Comparison of ENCODE assay signal across 10 cellular contexts in genomic region chr17:49741009-49741691, GRCh38. TPM values are rescaled to one million over a fixed set of nuclear protein-coding genes. Genes with fewer than 3 reads are reported as not detected.
A peak's percentile ranks its signal among the peaks of the same experiment; 100 is the strongest.
DNase-seq lines count a peak whose midpoint lies in the region; ATAC-seq and TF ChIP-seq lines count a peak whose summit lies in the region.
"Had no signal": no experiment of that assay in that cellular context is flagged by ENCODE, and none has a peak within 500 bp of the region (broad histone marks: within the 10 kb centered on the region; RNA-seq: fewer than 3 reads in every experiment).

No MANE protein-coding gene starts in this region.

- no peaks in the 10 kb centered on the region for H3K9me3 Mint-ChIP-seq in activated T-cell treated with anti-CD3 and anti-CD28 coated beads, Interleukin-2, amount 50 U/mL, for 72 hours

- intact Hi-C loops in left ventricle myocardium inferior (cut with micrococcal nuclease) (no loop called here), upper lobe of right lung (cut with DNase I) (no loop called here)

- DNase-seq in activated T-cell treated with anti-CD3 and anti-CD28 coated beads, Interleukin-2, amount 50 U/mL, for 72 hours, result no peak
- no peak for DNase-seq in activated T-cell treated with anti-CD3 and anti-CD28 coated beads, Interleukin-2, amount 50 U/mL, for 1 hour
- DNase-seq in SKM-1 treated with dmso at 0.1 percent for 144 hours (lab: John Stamatoyannopoulos, UW; ENCODE audit: unreplicated experiment), result peak; percentile 38
- DNase-seq in left ventricle myocardium inferior, result no peak
- no peak for DNase-seq in upper lobe of right lung
- no peak for DNase-seq in ureter (ENCODE audit: low spot score)
- no peak for DNase-seq in brain microvascular endothelial cell

- peaks cover 2 to 6% of the 10 kb centered on the region in 2 donors for H3K36me3 Mint-ChIP-seq in activated T-cell treated with anti-CD3 and anti-CD28 coated beads, Interleukin-2, amount 50 U/mL, for 72 hours (ENCODE audit: insufficient read depth in 2 of 2)

- H3K27ac ChIP-seq in left ventricle myocardium inferior (replicated peaks), result peak overlapping the region; percentile 80
- peak overlapping the region; percentile 72 for H3K27ac ChIP-seq in upper lobe of right lung
- no peak overlapping the region for H3K27ac ChIP-seq in brain microvascular endothelial cell
- H3K27ac ChIP-seq: C4-2B, SK-N-MC had no signal

- H3K4me1 Mint-ChIP-seq in activated T-cell treated with anti-CD3 and anti-CD28 coated beads, Interleukin-2, amount 50 U/mL, for 72 hours (ENCODE audit: low read depth), result peaks cover 72% of the 10 kb centered on the region

- no peaks in the 10 kb centered on the region for H3K27me3 Mint-ChIP-seq in activated T-cell treated with anti-CD3 and anti-CD28 coated beads, Interleukin-2, amount 50 U/mL, for 72 hours (ENCODE audit: low read depth)

- H3K4me1 ChIP-seq in left ventricle myocardium inferior (peaks cover 92% of the 10 kb centered on the region), upper lobe of right lung (peaks cover 53% of the 10 kb centered on the region)

- peak overlapping the region; percentile 86 to 96 for H3K4me3 Mint-ChIP-seq in activated T-cell treated with anti-CD3 and anti-CD28 coated beads, Interleukin-2, amount 50 U/mL, for 72 hours

- in situ Hi-C loops in brain microvascular endothelial cell (cut with HindIII; ENCODE audit: low pct_ligation_motif_present, low sequenced_read_pairs), result no loop called here

- H3K27me3 ChIP-seq in left ventricle myocardium inferior (ENCODE audit: low read depth) (no peaks in the 10 kb centered on the region), upper lobe of right lung (no peaks in the 10 kb centered on the region), brain microvascular endothelial cell (replicated peaks) (no peaks in the 10 kb centered on the region)

- H3K4me3 ChIP-seq in left ventricle myocardium inferior, result no peak overlapping the region
- H3K4me3 ChIP-seq in upper lobe of right lung, result no peak overlapping the region
- H3K4me3 ChIP-seq in brain microvascular endothelial cell (ENCODE audit: low read depth, low read length), result no peak overlapping the region
- H3K4me3 ChIP-seq: SK-N-MC had no signal

- TF ChIP-seq CTCF in left ventricle myocardium inferior (IDR thresholded peaks at IDR 0.05; ENCODE audit: borderline replicate concordance) (no peak), upper lobe of right lung (IDR thresholded peaks at IDR 0.05) (no peak), brain microvascular endothelial cell (IDR thresholded peaks at IDR 0.05; ENCODE audit: low read depth, low read length, missing control alignments) (no peak)

- H3K36me3 ChIP-seq in left ventricle myocardium inferior (no peaks in the 10 kb centered on the region), upper lobe of right lung (no peaks in the 10 kb centered on the region), brain microvascular endothelial cell (replicated peaks) (no peaks in the 10 kb centered on the region)

- ATAC-seq in activated T-cell treated with anti-CD3 and anti-CD28 coated beads, Interleukin-2, amount 50 U/mL, for 72 hours (replicated peaks in 1 of 2), result no peak
- ATAC-seq in upper lobe of right lung (no peak), HG03457 (IDR thresholded peaks at IDR 0.05; ENCODE audit: unreplicated experiment) (no peak)

- H3K9me3 ChIP-seq in left ventricle myocardium inferior (replicated peaks) (no peaks in the 10 kb centered on the region), upper lobe of right lung (no peaks in the 10 kb centered on the region)

- H3K27ac Mint-ChIP-seq in activated T-cell treated with anti-CD3 and anti-CD28 coated beads, Interleukin-2, amount 50 U/mL, for 72 hours, result peak overlapping the region; percentile 97

RNA-seq across cellular contexts. Expression of gene FAM117A, which starts 22.8 kb away (rescaled TPM):
- 10 to 100 TPM; 19.5 to 29.3 TPM for total RNA-seq in activated T-cell treated with anti-CD3 and anti-CD28 coated beads, Interleukin-2, amount 50 U/mL, for 72 hours
- total RNA-seq in left ventricle myocardium inferior (12.8 TPM), upper lobe of right lung (11.8 TPM), ureter (12.4 TPM)

RNA-seq across cellular contexts. Expression of gene SLC35B1, which starts 33.4 kb away (rescaled TPM):
- total RNA-seq in activated T-cell treated with anti-CD3 and anti-CD28 coated beads, Interleukin-2, amount 50 U/mL, for 72 hours, result 10 to 100 TPM; 62.6 to 73.9 TPM
- total RNA-seq in left ventricle myocardium inferior, result 53.4 TPM
- total RNA-seq in upper lobe of right lung, result 48.1 TPM
- 55.5 TPM for total RNA-seq in ureter

RNA-seq across cellular contexts. Expression of gene KAT7, which starts 47.3 kb away (rescaled TPM):
- 10 to 100 TPM; 83.9 to 85.9 TPM for total RNA-seq in activated T-cell treated with anti-CD3 and anti-CD28 coated beads, Interleukin-2, amount 50 U/mL, for 72 hours
- total RNA-seq in left ventricle myocardium inferior, result 52.6 TPM
- 61.4 TPM for total RNA-seq in upper lobe of right lung
- total RNA-seq in ureter, result 98.2 TPM
